8 cellular contexts compared by ENCODE assay signal in genomic region chr13:99501135-99501951, GRCh38. TPM values are rescaled to one million over a fixed set of nuclear protein-coding genes. Genes with fewer than 3 reads are reported as not detected.
DNase-seq lines count a peak whose midpoint lies in the region; ATAC-seq and TF ChIP-seq lines count a peak whose summit lies in the region.

A gene with protein sequence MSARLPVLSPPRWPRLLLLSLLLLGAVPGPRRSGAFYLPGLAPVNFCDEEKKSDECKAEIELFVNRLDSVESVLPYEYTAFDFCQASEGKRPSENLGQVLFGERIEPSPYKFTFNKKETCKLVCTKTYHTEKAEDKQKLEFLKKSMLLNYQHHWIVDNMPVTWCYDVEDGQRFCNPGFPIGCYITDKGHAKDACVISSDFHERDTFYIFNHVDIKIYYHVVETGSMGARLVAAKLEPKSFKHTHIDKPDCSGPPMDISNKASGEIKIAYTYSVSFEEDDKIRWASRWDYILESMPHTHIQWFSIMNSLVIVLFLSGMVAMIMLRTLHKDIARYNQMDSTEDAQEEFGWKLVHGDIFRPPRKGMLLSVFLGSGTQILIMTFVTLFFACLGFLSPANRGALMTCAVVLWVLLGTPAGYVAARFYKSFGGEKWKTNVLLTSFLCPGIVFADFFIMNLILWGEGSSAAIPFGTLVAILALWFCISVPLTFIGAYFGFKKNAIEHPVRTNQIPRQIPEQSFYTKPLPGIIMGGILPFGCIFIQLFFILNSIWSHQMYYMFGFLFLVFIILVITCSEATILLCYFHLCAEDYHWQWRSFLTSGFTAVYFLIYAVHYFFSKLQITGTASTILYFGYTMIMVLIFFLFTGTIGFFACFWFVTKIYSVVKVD (plus strand): TSS chr13:99501472. CDS start chr13:99501607, 135 bp downstream.

- CTCF ChIA-PET in naive thymus-derived CD4-positive, alpha-beta T cell (lab: Charles Lee) = interaction anchor here (0.6 to 1.7 kb wide), 7 partner anchors 59 to 325 kb away, joined by 3 to 6 read pairs (median 3); partner anchors contain the start of gene UBAC2

- peak; percentile 98 for DNase-seq in DND-41
- DNase-seq in GM23248 = peak; percentile 97
- peak; percentile 95 for DNase-seq in LHCN-M2 (ENCODE audit: low read depth)
- DNase-seq in RPMI8226 = peak; percentile 93
- peak; percentile 92 to 96 for DNase-seq in activated T-helper 1 cell treated with anti-CD3 and anti-CD28 coated beads, Interleukin-2, amount 50 U/mL, for 16 hours (ENCODE audit: low read depth in 1 of 2, low spot score in 1 of 2)
- DNase-seq in fibroblast of gingiva (ENCODE audit: low read depth) = peak; percentile 96
- peak; percentile 94 to 98 (median 96) for DNase-seq in naive thymus-derived CD4-positive, alpha-beta T cell
- peak; percentile 94 for DNase-seq in stimulated activated naive B cell treated with anti-CD40 and anti-IgM and Interleukin-4, amounts not matched to agents 10 μg/mL and 1 μg/mL and 100 μg/mL, for 72 hours

- H3K79me2 ChIP-seq in DND-41 (ENCODE audit: insufficient read depth, low read length) = peaks cover 51% of the 10 kb centered on the region
- peaks cover 51% of the 10 kb centered on the region for H3K79me2 ChIP-seq in GM23248 (ENCODE audit: insufficient read depth)

- H3K4me3 Mint-ChIP-seq in naive thymus-derived CD4-positive, alpha-beta T cell = peak within 1 kb of the TSS; percentile 94 to 100 (median 97)
- peak within 1 kb of the TSS; percentile 99 to 100 for H3K4me3 Mint-ChIP-seq in stimulated activated naive B cell treated with anti-CD40 and anti-IgM and Interleukin-4, amounts not matched to agents 10 μg/mL and 1 μg/mL and 100 μg/mL, for 72 hours

- intact Hi-C loops in naive thymus-derived CD4-positive, alpha-beta T cell (cut with micrococcal nuclease) = loop anchor here (1.0 to 10.0 kb wide), 14 partner anchors 37 to 1173 kb away; partner anchors contain the start of genes GGACT (in 2 of the 2), GPR18 (in 1 of the 2), TMTC4 (in 1 of the 2) and UBAC2 (in 1 of the 2)

- H3K4me1 ChIP-seq in DND-41 (ENCODE audit: insufficient read depth, low read length) = peaks cover 52% of the 10 kb centered on the region
- H3K4me1 ChIP-seq in GM23248 (ENCODE audit: insufficient read depth) = peaks cover 41% of the 10 kb centered on the region
- H3K4me1 ChIP-seq in naive thymus-derived CD4-positive, alpha-beta T cell (ENCODE audit: control insufficient read depth in 2 of 2, insufficient read depth in 2 of 2, low read length in 2 of 2) = peaks cover 47 to 65% of the 10 kb centered on the region in 2 donors

- in situ Hi-C loops in GM23248 (cut with MboI) = no loop called here

- peaks cover 5% of the 10 kb centered on the region; the same call in 1 of the 2 replicates for H3K36me3 ChIP-seq in DND-41 (ENCODE audit: insufficient read depth, low read length)
- H3K36me3 ChIP-seq in GM23248 (ENCODE audit: low read depth) = no peaks in the 10 kb centered on the region
- H3K36me3 ChIP-seq in naive thymus-derived CD4-positive, alpha-beta T cell (ENCODE audit: control insufficient read depth in 2 of 3, insufficient read depth in 3 of 3, low read length in 3 of 3) = peaks cover 0 to 6% (median 0%) of the 10 kb centered on the region in 3 experiments

- TF ChIP-seq CTCF in DND-41 (IDR thresholded peaks at IDR 0.05; ENCODE audit: borderline replicate concordance, extremely low read depth, low read length, poor library complexity, severe bottlenecking) = peak; percentile 2

- H3K9me3 ChIP-seq in DND-41 (ENCODE audit: insufficient read depth, low read length, severe bottlenecking) (no peaks in the 10 kb centered on the region), GM23248 (ENCODE audit: low read depth) (no peaks in the 10 kb centered on the region)
- H3K9me3 ChIP-seq in naive thymus-derived CD4-positive, alpha-beta T cell (ENCODE audit: control insufficient read depth in 2 of 3, low read length in 3 of 3) = no peaks in the 10 kb centered on the region

- H4K20me1 ChIP-seq in DND-41 (ENCODE audit: insufficient read depth, low read length) (peaks cover 8% of the 10 kb centered on the region; the same call in 1 of the 2 replicates), GM23248 (ENCODE audit: insufficient read depth) (peaks cover 4% of the 10 kb centered on the region; the same call in 1 of the 2 replicates)

- peaks cover 57 to 93% (median 85%) of the 10 kb centered on the region in 7 donors for H3K4me1 Mint-ChIP-seq in naive thymus-derived CD4-positive, alpha-beta T cell
- H3K4me1 Mint-ChIP-seq in stimulated activated naive B cell treated with anti-CD40 and anti-IgM and Interleukin-4, amounts not matched to agents 10 μg/mL and 1 μg/mL and 100 μg/mL, for 72 hours = peaks cover 33 to 65% of the 10 kb centered on the region in 2 donors

- H3K9ac ChIP-seq in DND-41 (ENCODE audit: low read depth, low read length) (peak within 1 kb of the TSS; percentile 95), GM23248 (peak within 1 kb of the TSS; percentile 93)

- WGBS in GM23248 (ENCODE audit: low coverage in 1 of 2, low lambda C conversion rate in 2 of 2, missing lambda C conversion rate in 2 of 2), 2 experiments = 0 to 1% methylated on average over 61 of the region's 61 CpGs

- H2AFZ ChIP-seq in DND-41 (ENCODE audit: low read depth, low read length) = peak within 1 kb of the TSS; percentile 99
- peak within 1 kb of the TSS; percentile 97 for H2AFZ ChIP-seq in GM23248

- peak; percentile 84 for ATAC-seq in DND-41 (ENCODE audit: insufficient read depth, low read depth)
- ATAC-seq in naive thymus-derived CD4-positive, alpha-beta T cell = peak; percentile 70
- ATAC-seq in stimulated activated naive B cell treated with anti-CD40 and anti-IgM and Interleukin-4, amounts not matched to agents 10 μg/mL and 1 μg/mL and 100 μg/mL, for 72 hours (replicated peaks) = peak; percentile 63 to 69

- H3F3A ChIP-seq in GM23248 (ENCODE audit: insufficient read depth) = peaks cover 26% of the 10 kb centered on the region

- H3K27me3 ChIP-seq in DND-41 (ENCODE audit: insufficient read depth, low read length, poor library complexity) (no peaks in the 10 kb centered on the region), GM23248 (replicated peaks; ENCODE audit: insufficient read depth) (no peaks in the 10 kb centered on the region)
- no peaks in the 10 kb centered on the region for H3K27me3 ChIP-seq in naive thymus-derived CD4-positive, alpha-beta T cell (ENCODE audit: control insufficient read depth in 2 of 2, insufficient read depth in 2 of 2, low read length in 2 of 2)

- H3K9me2 ChIP-seq in GM23248 (ENCODE audit: insufficient read depth) = no peaks in the 10 kb centered on the region

- POLR2A ChIA-PET in naive thymus-derived CD4-positive, alpha-beta T cell (lab: Charles Lee) = interaction anchor here (0.6 to 4.0 kb wide), 21 partner anchors 11 to 301 kb away, joined by 3 to 17 read pairs (median 4); partner anchors contain the start of genes CLYBL, GPR18 and UBAC2

- H3K4me2 ChIP-seq in DND-41 (ENCODE audit: insufficient read depth, low read length) = peak within 1 kb of the TSS; percentile 70
- peak within 1 kb of the TSS; percentile 100 for H3K4me2 ChIP-seq in GM23248 (ENCODE audit: unreplicated experiment)

- peaks cover 0 to 4% (median 0%) of the 10 kb centered on the region in 5 donors for H3K27me3 Mint-ChIP-seq in naive thymus-derived CD4-positive, alpha-beta T cell
- no peaks in the 10 kb centered on the region for H3K27me3 Mint-ChIP-seq in stimulated activated naive B cell treated with anti-CD40 and anti-IgM and Interleukin-4, amounts not matched to agents 10 μg/mL and 1 μg/mL and 100 μg/mL, for 72 hours

- peaks cover 0 to 9% (median 0%) of the 10 kb centered on the region in 11 donors for H3K9me3 Mint-ChIP-seq in naive thymus-derived CD4-positive, alpha-beta T cell
- H3K9me3 Mint-ChIP-seq in stimulated activated naive B cell treated with anti-CD40 and anti-IgM and Interleukin-4, amounts not matched to agents 10 μg/mL and 1 μg/mL and 100 μg/mL, for 72 hours = peaks cover 5 to 9% of the 10 kb centered on the region in 2 donors

- peak within 1 kb of the TSS; percentile 96 to 99 (median 98) for H3K27ac Mint-ChIP-seq in naive thymus-derived CD4-positive, alpha-beta T cell
- H3K27ac Mint-ChIP-seq in stimulated activated naive B cell treated with anti-CD40 and anti-IgM and Interleukin-4, amounts not matched to agents 10 μg/mL and 1 μg/mL and 100 μg/mL, for 72 hours = peak within 1 kb of the TSS; percentile 99

- peaks cover 0 to 22% (median 0%) of the 10 kb centered on the region in 5 donors for H3K36me3 Mint-ChIP-seq in naive thymus-derived CD4-positive, alpha-beta T cell
- H3K36me3 Mint-ChIP-seq in stimulated activated naive B cell treated with anti-CD40 and anti-IgM and Interleukin-4, amounts not matched to agents 10 μg/mL and 1 μg/mL and 100 μg/mL, for 72 hours = peaks cover 16 to 24% of the 10 kb centered on the region in 2 donors

- H3K4me3 ChIP-seq in DND-41 (ENCODE audit: low read depth in 1 of 2, low read length in 2 of 2) (peak within 1 kb of the TSS; percentile 95), GM23248 (peak within 1 kb of the TSS; percentile 89)
- peak within 1 kb of the TSS; percentile 93 for H3K4me3 ChIP-seq in naive thymus-derived CD4-positive, alpha-beta T cell (ENCODE audit: low read length)

- H3K27ac ChIP-seq in DND-41 (ENCODE audit: low read length) (peak within 1 kb of the TSS; percentile 97), GM23248 (peak within 1 kb of the TSS; percentile 76)
- peak within 1 kb of the TSS; percentile 94 for H3K27ac ChIP-seq in naive thymus-derived CD4-positive, alpha-beta T cell (ENCODE audit: low read depth, low read length)

RNA-seq across cellular contexts. Expression of the gene that starts here (rescaled TPM):
- total RNA-seq in GM23248 (2014; rRNA removed; shearing (Covaris generic)) = 168 and 189 TPM in 2 replicates
- 156 and 162 TPM in 2 replicates for polyA plus RNA-seq in GM23248 (2016; fragmentation: Nextera tagmentation; extraction: Ambion mirVana)
- 114 and 116 TPM in 2 replicates for total RNA-seq in LHCN-M2 (2014; rRNA removed)
- polyA plus RNA-seq in LHCN-M2 (2012) = 44.5 TPM
- total RNA-seq in naive thymus-derived CD4-positive, alpha-beta T cell = 10 to 100 TPM; 38.0 to 76.3 (median 53.1) TPM
- polyA plus RNA-seq in naive thymus-derived CD4-positive, alpha-beta T cell = 10 to 100 TPM; 56.5 to 81.9 TPM

Comparison
In these comparisons a context has a peak if more than half of its experiments do, and no peak if none do; other contexts are left out.
1. Peak in every context shown above with its lines: DNase-seq, ATAC-seq, H3K4me3 ChIP-seq and H3K27ac ChIP-seq.